8 cellular contexts compared by ENCODE assay signal in the genomic region with DNA sequence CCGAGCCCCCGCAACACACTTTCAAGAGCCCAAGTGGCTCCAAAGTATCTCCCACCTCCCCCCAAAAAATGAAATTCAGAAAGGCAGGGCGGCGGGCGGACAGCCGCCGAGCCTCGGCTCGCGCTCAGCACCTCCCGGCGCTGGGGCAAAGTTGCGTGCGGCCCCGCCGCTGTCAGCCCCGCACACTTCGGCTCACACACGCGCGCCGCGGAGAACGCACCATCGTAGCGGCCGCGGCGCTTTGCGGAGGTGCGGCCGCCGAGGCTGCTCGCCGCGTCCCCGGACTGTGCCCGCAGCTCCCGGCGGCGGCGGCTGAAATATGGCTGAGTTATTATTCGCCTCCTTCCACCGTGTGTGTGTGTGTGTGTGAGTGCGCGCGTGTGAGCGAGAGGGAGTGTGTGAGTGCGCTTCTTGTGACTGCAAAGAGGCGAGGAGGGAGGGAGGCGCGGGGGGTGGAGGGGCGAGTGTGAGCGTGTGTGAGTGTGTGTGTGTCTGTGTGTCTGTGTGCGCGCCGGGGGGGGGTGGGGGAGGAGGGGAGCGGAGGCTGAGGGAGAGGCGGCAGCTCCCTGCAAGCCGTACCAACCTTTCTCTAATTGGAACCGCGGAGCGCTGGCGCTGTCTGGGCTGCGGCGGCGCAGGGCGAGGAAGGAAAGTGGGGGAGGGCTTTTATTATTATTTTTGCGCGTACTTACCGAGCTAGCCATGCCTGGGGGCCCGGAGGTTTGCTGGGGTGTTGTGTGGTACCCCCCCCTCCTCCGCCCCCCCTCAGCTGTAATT.
DNase-seq lines count a peak whose midpoint lies in the region; ATAC-seq and TF ChIP-seq lines count a peak whose summit lies in the region.

No MANE protein-coding gene starts in this region.

- H3K27ac Mint-ChIP-seq in nephron = peak overlapping the region; percentile 32 to 93 (median 89)

- peak overlapping the region; percentile 66 for H3K4me3 ChIP-seq in fibroblast of pulmonary artery (replicated peaks; ENCODE audit: low read depth, low read length)

- peak overlapping the region; percentile 97 to 100 (median 98) for H3K4me3 Mint-ChIP-seq in nephron

- TF ChIP-seq CTCF in fibroblast of pulmonary artery (IDR thresholded peaks at IDR 0.05; ENCODE audit: low read length, missing control alignments) (no peak), nephron (IDR thresholded peaks at IDR 0.05; ENCODE audit: unreplicated experiment in 3 of 3) (no peak)

- no peaks in the 10 kb centered on the region for H3K36me3 Mint-ChIP-seq in nephron (ENCODE audit: low read depth)

- DNase-seq in NCI-H2081 (lab: John Stamatoyannopoulos, UW) (peak; percentile 53 to 83), NCI-H2081 treated with DMSO at 0.1 percent for 48 hours (lab: John Stamatoyannopoulos, UW) (no peak), OCI-M1 (lab: John Stamatoyannopoulos, UW) (peak; percentile 64), fibroblast of pulmonary artery (ENCODE audit: low read depth) (peak; percentile 79)
- DNase-seq in activated T-helper 1 cell treated with anti-CD3 and anti-CD28 coated beads, Interleukin-2, amount 50 U/mL, for 16 hours (ENCODE audit: low read depth in 1 of 2, low spot score in 1 of 2) = peak; percentile 57 to 63
- DNase-seq in stimulated activated naive CD8-positive, alpha-beta T cell treated with anti-CD3 and anti-CD28 coated beads, Interleukin-15, Interleukin-2, amounts not matched to agents 100 U/mL and 50 U/mL, for 24 hours = peak; percentile 64

- no peaks in the 10 kb centered on the region for H3K9me3 Mint-ChIP-seq in nephron

- H3K27me3 Mint-ChIP-seq in nephron (ENCODE audit: low read depth) = peaks cover 52% of the 10 kb centered on the region

- peaks cover 39% of the 10 kb centered on the region for H3K4me1 Mint-ChIP-seq in nephron

- peak; percentile 5 for ATAC-seq in HG03097 (IDR thresholded peaks at IDR 0.05; ENCODE audit: low FRiP score, unreplicated experiment)
- ATAC-seq in stimulated activated naive CD8-positive, alpha-beta T cell treated with anti-CD3 and anti-CD28 coated beads, Interleukin-15, Interleukin-2, amounts not matched to agents 100 U/mL and 50 U/mL, for 24 hours = peak; percentile 33
